ENCODE assay signal across 30 cellular contexts in the genomic region with DNA sequence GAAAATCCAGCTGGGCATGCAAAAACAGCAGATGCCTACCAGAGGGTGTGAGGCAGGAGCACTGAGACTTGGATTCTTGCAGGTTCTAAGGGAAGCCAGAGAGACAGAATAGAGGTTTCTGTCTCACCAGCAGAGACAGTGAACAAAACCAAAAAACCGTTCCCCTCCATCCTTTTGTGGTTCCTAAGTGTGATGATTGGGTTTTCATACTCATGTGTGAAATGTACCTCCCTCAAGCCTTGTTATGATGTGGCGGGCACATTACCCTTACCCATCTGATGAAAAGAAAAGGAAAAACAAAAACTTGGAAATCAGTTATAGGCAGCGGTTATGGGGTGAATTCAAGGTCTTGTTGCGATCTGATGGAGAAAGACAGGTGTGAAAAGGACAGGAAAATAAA.
"Had no signal": no experiment of that assay in that cellular context is flagged by ENCODE, and none has a peak within 500 bp of the region (broad histone marks: within the 10 kb centered on the region; RNA-seq: fewer than 3 reads in every experiment).

No MANE protein-coding gene starts in this region.

- H3K27me3 ChIP-seq: ascending aorta, MG63, SJCRH30 had no signal

- H3K27me3 Mint-ChIP-seq: activated CD4-positive, alpha-beta T cell treated with anti-CD3 and anti-CD28 coated beads, Interleukin-2, amount 10 ng/mL, durations not matched to agents 24 days and 14 days had no signal

- H3K36me3 ChIP-seq: ascending aorta, cardiac muscle cell, MG63, SJCRH30, WERI-Rb-1 had no signal

- H3K27ac ChIP-seq: ascending aorta, cardiac muscle cell, SJCRH30, SK-N-MC, WERI-Rb-1 had no signal

- H3K4me3 Mint-ChIP-seq: activated CD4-positive, alpha-beta T cell treated with anti-CD3 and anti-CD28 coated beads, Interleukin-2, amount 10 ng/mL, durations not matched to agents 24 days and 14 days; activated CD8-positive, alpha-beta T cell treated with anti-CD3 and anti-CD28 coated beads for 36 hours; activated naive CD4-positive, alpha-beta T cell treated with anti-CD3 and anti-CD28 coated beads, Interleukin-2, amount 50 U/mL, for 24 hours; activated naive CD8-positive, alpha-beta T cell treated with anti-CD3 and anti-CD28 coated beads, Interleukin-2, amount 10 ng/mL, durations not matched to agents 7 days and 5 days; activated T-cell treated with anti-CD3 and anti-CD28 coated beads, Interleukin-2, amount 50 U/mL, for 24 hours had no signal

- H3K4me3 ChIP-seq: ascending aorta, cardiac muscle cell, MG63, SJCRH30, SK-N-MC had no signal

- H3K9me3 Mint-ChIP-seq: activated CD4-positive, alpha-beta T cell treated with anti-CD3 and anti-CD28 coated beads, Interleukin-2, amount 10 ng/mL, durations not matched to agents 24 days and 14 days; activated CD8-positive, alpha-beta T cell treated with anti-CD3 and anti-CD28 coated beads for 36 hours; activated T-cell treated with anti-CD3 and anti-CD28 coated beads, Interleukin-2, amount 50 U/mL, for 24 hours; activated T-helper 2 cell treated with anti-CD3 and anti-CD28 coated beads, Interferon-gamma antibody, Interleukin-2, Interleukin-4, amounts not matched to agents 10 μg/mL and 5 μg/mL and 100 μg/mL, durations not matched to agents 14 hours and 24 hours and 36 hours had no signal

- ATAC-seq: activated CD8-positive, alpha-beta T cell treated with anti-CD3 and anti-CD28 coated beads for 36 hours; Panc1 had no signal

- H3K36me3 Mint-ChIP-seq: activated naive CD4-positive, alpha-beta T cell treated with anti-CD3 and anti-CD28 coated beads, Interleukin-2, amount 50 U/mL, for 24 hours; activated naive CD8-positive, alpha-beta T cell treated with anti-CD3 and anti-CD28 coated beads, Interleukin-2, amount 10 ng/mL, durations not matched to agents 7 days and 5 days had no signal

- H3K9me3 ChIP-seq: ascending aorta, MG63, SJCRH30 had no signal

- H3K4me1 Mint-ChIP-seq: activated CD4-positive, alpha-beta T cell treated with anti-CD3 and anti-CD28 coated beads, Interleukin-2, amount 10 ng/mL, durations not matched to agents 24 days and 14 days; activated naive CD4-positive, alpha-beta T cell treated with anti-CD3 and anti-CD28 coated beads, Interleukin-2, amount 50 U/mL, for 24 hours had no signal

- H3K27ac Mint-ChIP-seq: activated CD4-positive, alpha-beta T cell treated with anti-CD3 and anti-CD28 coated beads, Interleukin-2, amount 10 ng/mL, durations not matched to agents 24 days and 14 days; activated CD8-positive, alpha-beta T cell treated with anti-CD3 and anti-CD28 coated beads for 36 hours; activated naive CD4-positive, alpha-beta T cell treated with anti-CD3 and anti-CD28 coated beads, Interleukin-2, amount 50 U/mL, for 24 hours; activated naive CD8-positive, alpha-beta T cell treated with anti-CD3 and anti-CD28 coated beads, Interleukin-2, amount 10 ng/mL, durations not matched to agents 7 days and 5 days; activated T-cell treated with anti-CD3 and anti-CD28 coated beads, Interleukin-2, amount 50 U/mL, for 24 hours; activated T-helper 2 cell treated with anti-CD3 and anti-CD28 coated beads, Interferon-gamma antibody, Interleukin-2, Interleukin-4, amounts not matched to agents 10 μg/mL and 5 μg/mL and 100 μg/mL, durations not matched to agents 14 hours and 24 hours and 36 hours had no signal

- DNase-seq: activated CD4-positive, alpha-beta T cell treated with anti-CD3 and anti-CD28 coated beads, Interleukin-2, amount 10 ng/mL, durations not matched to agents 24 days and 14 days; activated CD4-positive, alpha-beta T cell treated with anti-CD3 and anti-CD28 coated beads, Interleukin-2, amount 50 U/mL, for 4 hours; activated CD4-positive, CD25-positive, alpha-beta regulatory T cell; activated CD8-positive, alpha-beta T cell treated with anti-CD3 and anti-CD28 coated beads for 36 hours; activated gamma-delta T cell; activated naive CD4-positive, alpha-beta T cell treated with Interleukin-2 at 50 U/mL for 16 hours; activated naive CD8-positive, alpha-beta T cell treated with anti-CD3 and anti-CD28 coated beads, Interleukin-2, amount 10 ng/mL, durations not matched to agents 7 days and 5 days; activated T-cell treated with anti-CD3 and anti-CD28 coated beads, Interleukin-2, amount 50 U/mL, for 24 hours; amygdala; cerebellar nuclear complex; Karpas-422; MG63; NCI-H1048; NCI-H1105 treated with DMSO at 0.1 percent for 48 hours; NCI-H1436; NCI-H1694; NCI-H1930; NCI-H2081 treated with DMSO at 0.1 percent for 48 hours; NCI-H226; NCI-H524 treated with DMSO at 0.1 percent for 48 hours; SHP77; SJCRH30; T1000; WERI-Rb-1 had no signal

- H3K4me1 ChIP-seq: ascending aorta, SJCRH30 had no signal
